ENCODE assay signal across 8 cellular contexts in genomic region chr15:42494998-42495360, GRCh38. TPM values are rescaled to one million over a fixed set of nuclear protein-coding genes. Genes with fewer than 3 reads are reported as not detected.
A peak's percentile ranks its signal among the peaks of the same experiment; 100 is the strongest.
DNase-seq lines count a peak whose midpoint lies in the region; ATAC-seq and TF ChIP-seq lines count a peak whose summit lies in the region.

No MANE protein-coding gene starts in this region.

- H3K27ac ChIP-seq in brain microvascular endothelial cell, result peak overlapping the region; percentile 93
- H3K27ac ChIP-seq in iPS-18a (ENCODE audit: low read length), result no peak overlapping the region
- peak overlapping the region; percentile 88 to 97 (median 96) for H3K27ac ChIP-seq in gastrocnemius medialis

- H3K27me3 ChIP-seq in NT2/D1 (ENCODE audit: insufficient read depth, insufficient read length) (no peaks in the 10 kb centered on the region), brain microvascular endothelial cell (replicated peaks) (no peaks in the 10 kb centered on the region), iPS-18a (ENCODE audit: control insufficient read depth, insufficient read depth, low read length) (no peaks in the 10 kb centered on the region), gastrocnemius medialis (no peaks in the 10 kb centered on the region)

- H3K4me1 ChIP-seq in NT2/D1 (ENCODE audit: insufficient read depth, insufficient read length) (no peaks in the 10 kb centered on the region), iPS-18a (ENCODE audit: control insufficient read depth, low read depth, low read length) (peaks cover 7% of the 10 kb centered on the region), gastrocnemius medialis (peaks cover 42 to 46% of the 10 kb centered on the region in 2 donors)

- H3K4me3 ChIP-seq in NT2/D1 (ENCODE audit: insufficient read length, low read depth) (peak overlapping the region; percentile 63), brain microvascular endothelial cell (ENCODE audit: low read depth, low read length) (peak overlapping the region; percentile 94), iPS-18a (ENCODE audit: low read length) (peak overlapping the region; percentile 83), gastrocnemius medialis (peak overlapping the region; percentile 73 to 92 (median 84))

- H3K9me3 ChIP-seq in NT2/D1 (ENCODE audit: insufficient read depth, low read length) (no peaks in the 10 kb centered on the region), iPS-18a (ENCODE audit: control insufficient read depth, low read depth, low read length) (no peaks in the 10 kb centered on the region), gastrocnemius medialis (no peaks in the 10 kb centered on the region)

- ATAC-seq in gastrocnemius medialis, result peak; percentile 38 to 52
- ATAC-seq in GM19351 (IDR thresholded peaks at IDR 0.05; ENCODE audit: unreplicated experiment), result no peak

- peak; percentile 2 for DNase-seq in NCI-H146 (lab: John Stamatoyannopoulos, UW)
- no peak for DNase-seq in NCI-H146 treated with DMSO at 0.1 percent for 48 hours (lab: John Stamatoyannopoulos, UW; ENCODE audit: unreplicated experiment)
- DNase-seq in NT2/D1 (ENCODE audit: low read depth, low spot score), result no peak
- DNase-seq in brain microvascular endothelial cell, result peak; percentile 58
- peak; percentile 45 to 54 for DNase-seq in gastrocnemius medialis
- DNase-seq in ecto neural progenitor cell (ENCODE audit: low spot score), result no peak

- intact Hi-C loops in gastrocnemius medialis (cut with DNase I; ENCODE audit: low total_unique reads), result loop anchor here (2.0 to 5.0 kb wide), 4 partner anchors 52 to 222 kb away; partner anchors contain the start of genes GANC, HAUS2, LRRC57 and STARD9

- TF ChIP-seq CTCF in brain microvascular endothelial cell (IDR thresholded peaks at IDR 0.05; ENCODE audit: low read depth, low read length, missing control alignments), result no peak
- peak in 1 of 5 experiments; percentile 8 for TF ChIP-seq CTCF in gastrocnemius medialis (IDR thresholded peaks at IDR 0.05 in 4 of 5, conservative IDR thresholded peaks at IDR 0.05 in 1 of 5)

- in situ Hi-C loops in brain microvascular endothelial cell (cut with HindIII; ENCODE audit: low pct_ligation_motif_present, low sequenced_read_pairs), result no loop called here
- in situ Hi-C loops in gastrocnemius medialis (cut with MboI; ENCODE audit: low sequenced_read_pairs in 4 of 4), result no loop called here

- H3K9ac ChIP-seq in NT2/D1 (ENCODE audit: insufficient read length, low read depth), result no peak overlapping the region
- H3K9ac ChIP-seq in iPS-18a (ENCODE audit: low read length), result peak overlapping the region; percentile 58

- H3K36me3 ChIP-seq in NT2/D1 (ENCODE audit: insufficient read depth, insufficient read length, low read length) (no peaks in the 10 kb centered on the region), brain microvascular endothelial cell (replicated peaks) (no peaks in the 10 kb centered on the region), iPS-18a (ENCODE audit: control insufficient read depth, low read depth, low read length) (no peaks in the 10 kb centered on the region), gastrocnemius medialis (no peaks in the 10 kb centered on the region)

- no peak for TF ChIP-seq POLR2A in gastrocnemius medialis (IDR thresholded peaks at IDR 0.05)

RNA-seq across cellular contexts. Expression of gene SNAP23, which starts 0.5 kb away (rescaled TPM):
- 10 to 100 TPM; 26.7 to 74.3 (median 40.2) TPM for total RNA-seq in gastrocnemius medialis

RNA-seq across cellular contexts. Expression of gene ZNF106, which starts 4.0 kb away (rescaled TPM):
- total RNA-seq in gastrocnemius medialis, result 100 to 1,000 TPM; 340 to 487 (median 414) TPM

RNA-seq across cellular contexts. Expression of gene LRRC57, which starts 53.6 kb away (rescaled TPM):
- total RNA-seq in gastrocnemius medialis, result 10 to 100 TPM in 2 of 4 donors, 1 to 10 TPM in 2; 6.0 to 15.4 (median 10.0) TPM

RNA-seq across cellular contexts. Expression of gene HAUS2, which starts 53.7 kb away (rescaled TPM):
- total RNA-seq in gastrocnemius medialis, result 10 to 100 TPM; 24.7 to 31.9 (median 27.8) TPM

Comparison
In these comparisons a context has a peak if more than half of its experiments do, and no peak if none do; other contexts are left out.
1. DNase-seq: peak in NCI-H146 (single experiment), brain microvascular endothelial cell (single experiment) and gastrocnemius medialis (2 of 2); none in NCI-H146 treated with DMSO at 0.1 percent for 48 hours (single experiment), NT2/D1 (single experiment) and ecto neural progenitor cell (single experiment).
2. Peak in every context shown above with its lines, with median percentiles within 50 percentile points of each other: H3K4me3 ChIP-seq.